ENCODE assay signal across 8 cellular contexts in the genomic region with DNA sequence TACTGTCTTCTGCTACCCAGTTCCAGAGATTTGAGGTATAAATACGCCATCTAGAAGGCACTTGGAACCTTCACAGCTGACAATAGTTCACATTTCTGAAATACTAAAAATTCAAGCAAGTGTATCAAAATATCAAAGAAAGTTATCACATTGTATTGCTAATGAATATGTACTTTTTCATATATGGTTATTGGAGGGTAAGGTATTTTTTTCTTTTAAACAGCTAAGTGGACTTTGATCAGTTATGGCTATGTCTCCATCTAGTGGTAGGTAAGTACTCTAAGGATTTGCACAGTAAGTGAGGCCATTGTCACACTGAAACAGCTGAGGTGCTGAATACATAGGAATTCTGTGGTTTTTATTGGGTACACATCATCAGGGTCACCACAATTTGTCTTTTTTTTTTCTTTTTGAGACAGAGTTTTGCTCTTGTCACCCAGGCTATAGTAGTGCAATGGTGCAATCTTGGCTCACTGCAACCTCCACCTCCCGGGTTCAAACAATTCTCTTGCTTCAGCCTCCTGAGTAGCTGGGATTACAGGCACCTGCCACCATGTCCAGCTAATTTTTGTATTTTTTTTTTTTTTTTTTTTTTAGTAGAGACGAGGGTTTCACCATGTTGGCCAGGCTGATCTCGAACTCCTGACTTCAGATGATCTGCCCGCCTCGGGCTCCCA. TPM values are rescaled to one million over a fixed set of nuclear protein-coding genes. Genes with fewer than 3 reads are reported as not detected.
DNase-seq lines count a peak whose midpoint lies in the region; ATAC-seq and TF ChIP-seq lines count a peak whose summit lies in the region.

No MANE protein-coding gene starts in this region.

- H3K4me3 Mint-ChIP-seq in naive thymus-derived CD8-positive, alpha-beta T cell = no peak overlapping the region

- TF ChIP-seq CTCF in BJ (IDR thresholded peaks at IDR 0.05; ENCODE audit: insufficient read depth, low read depth, low read length) = peak; percentile 72

- DNase-seq in BJ (ENCODE audit: low read depth) (peak; percentile 9), NCI-H1092 (lab: John Stamatoyannopoulos, UW) (peak; percentile 13), SK-N-DZ (ENCODE audit: low spot score) (peak; percentile 36), T1000 (lab: John Stamatoyannopoulos, UW) (no peak)
- DNase-seq in naive thymus-derived CD8-positive, alpha-beta T cell = peak in 4 of 10 donors; percentile 5 to 66 (median 60)

- H3K9me3 Mint-ChIP-seq in naive thymus-derived CD8-positive, alpha-beta T cell = no peaks in the 10 kb centered on the region

- peaks cover 0 to 4% (median 0%) of the 10 kb centered on the region in 5 donors for H3K27me3 Mint-ChIP-seq in naive thymus-derived CD8-positive, alpha-beta T cell

- POLR2A ChIA-PET in BJ (lab: Charles Lee) = no interaction called here
- POLR2A ChIA-PET in naive thymus-derived CD8-positive, alpha-beta T cell (lab: Charles Lee) = interaction anchor here (0.7 to 2.0 kb wide), 4 partner anchors 50 to 321 kb away, joined by 3 to 16 read pairs (median 5); a partner anchor contains a TSS

- peaks cover 0 to 3% (median 0%) of the 10 kb centered on the region in 3 donors for H3K36me3 Mint-ChIP-seq in naive thymus-derived CD8-positive, alpha-beta T cell

- no peak overlapping the region for H3K27ac Mint-ChIP-seq in naive thymus-derived CD8-positive, alpha-beta T cell

- H3K36me3 ChIP-seq in BJ (ENCODE audit: control insufficient read depth, insufficient read depth, low read length) = no peaks in the 10 kb centered on the region

- H3K4me3 ChIP-seq in BJ (ENCODE audit: low read depth, low read length) = no peak overlapping the region

- CTCF ChIA-PET in BJ (lab: Yijun Ruan, JAX) = interaction anchor here (0.6 to 4.1 kb wide), 33 partner anchors 8 to 422 kb away, joined by 3 to 66 read pairs (median 4); a partner anchor contains a TSS

- H3K27me3 ChIP-seq in BJ (ENCODE audit: control insufficient read depth, insufficient read depth, low read length) = peaks cover 2% of the 10 kb centered on the region; the same call in 1 of the 2 replicates

- H3K4me1 Mint-ChIP-seq in naive thymus-derived CD8-positive, alpha-beta T cell = peaks cover 0 to 17% (median 2%) of the 10 kb centered on the region in 4 donors

- ATAC-seq in GM21367 (IDR thresholded peaks at IDR 0.05; ENCODE audit: unreplicated experiment) = peak; percentile 58
- ATAC-seq in esophagus mucosa = peak; percentile 79
- ATAC-seq in naive thymus-derived CD8-positive, alpha-beta T cell = peak; percentile 84 to 92
- no peak for ATAC-seq in GM18909 (IDR thresholded peaks at IDR 0.05; ENCODE audit: poor library complexity, unreplicated experiment)

RNA-seq across cellular contexts. Expression of a gene that starts 49.1 kb away (rescaled TPM):
- polyA plus RNA-seq in BJ (2011; rRNA removed) = not detected in 2 replicates
- not detected in 2 replicates for polyA minus RNA-seq in BJ (2011; rRNA and poly(A)+ RNA removed)
- not detected in 2 replicates for polyA plus RNA-seq in SK-N-DZ (2014; cell fraction: cytosol; rRNA removed)
- not detected in 2 replicates for polyA plus RNA-seq in SK-N-DZ (2014; cell fraction: nucleus; rRNA removed)
- total RNA-seq in esophagus mucosa = 1.7 TPM
- 1 to 10 TPM; 5.9 to 8.6 TPM for total RNA-seq in naive thymus-derived CD8-positive, alpha-beta T cell
- polyA plus RNA-seq in naive thymus-derived CD8-positive, alpha-beta T cell = 10 to 100 TPM; 10.9 to 17.1 (median 11.2) TPM
